27 cellular contexts compared by ENCODE assay signal in the genomic region with DNA sequence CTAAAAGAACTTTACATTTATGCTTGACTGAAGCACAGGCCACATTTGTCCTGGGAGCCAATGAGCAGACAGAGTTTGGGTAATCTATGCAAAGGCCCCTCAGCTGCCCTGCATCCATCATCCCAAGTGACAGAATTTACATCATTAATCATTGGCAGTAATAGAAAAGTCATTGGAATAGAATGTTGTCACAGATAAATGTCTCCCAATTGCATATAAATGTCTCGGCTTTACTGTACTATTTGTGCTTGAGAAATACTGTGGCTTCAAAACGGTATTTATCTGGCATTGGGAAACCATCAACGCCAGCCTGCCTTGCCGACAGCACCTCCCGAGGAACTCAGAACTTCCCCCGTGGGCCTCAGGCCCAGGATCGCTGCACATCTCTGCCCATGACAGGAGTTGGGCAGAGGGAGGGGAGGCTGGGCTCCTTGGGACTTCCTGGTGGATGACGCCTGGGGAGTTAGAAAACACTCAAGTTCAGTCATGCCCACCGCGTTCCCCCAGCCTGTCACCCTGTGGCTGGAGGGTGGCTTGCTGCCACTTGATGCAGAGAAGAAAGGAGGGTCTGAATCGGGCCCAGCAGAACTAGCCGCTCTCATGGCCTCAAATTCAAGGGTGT.
A peak's percentile ranks its signal among the peaks of the same experiment; 100 is the strongest.
DNase-seq lines count a peak whose midpoint lies in the region; ATAC-seq and TF ChIP-seq lines count a peak whose summit lies in the region.
"Had no signal": no experiment of that assay in that cellular context is flagged by ENCODE, and none has a peak within 500 bp of the region (broad histone marks: within the 10 kb centered on the region; RNA-seq: fewer than 3 reads in every experiment).

No MANE protein-coding gene starts in this region.

- H4K20me1 ChIP-seq in BLaER1 (no peaks in the 10 kb centered on the region), MM.1S (ENCODE audit: insufficient read depth, low read length) (no peaks in the 10 kb centered on the region)

- DNase-seq in MM.1S (no peak), epithelial cell of prostate (ENCODE audit: low read depth, low spot score) (peak; percentile 6), mesothelial cell of epicardium (ENCODE audit: low spot score in 2 of 2, unreplicated experiment in 2 of 2) (no peak), DMS153 treated with DMSO at 0.1 percent for 48 hours (lab: John Stamatoyannopoulos, UW; ENCODE audit: unreplicated experiment) (no peak), COR-L47 (lab: John Stamatoyannopoulos, UW) (no peak)
- DNase-seq: activated CD4-positive, CD25-positive, alpha-beta regulatory T cell treated with anti-CD3 and anti-CD28 coated beads, Interleukin-2, amount 50 U/mL, for 72 hours; activated CD8-positive, alpha-beta memory T cell treated with anti-CD3 and anti-CD28 coated beads for 24 hours; activated naive CD4-positive, alpha-beta T cell; activated T-cell treated with anti-CD3 and anti-CD28 coated beads, Interleukin-2, amount 50 U/mL, for 4 hours; erythroblast; HCEC 1CT; kidney glomerular epithelial cell; naive B cell; NCI-H1694; NCI-H774; ovary; PC-3; SHP77 treated with DMSO at 0.1 percent for 48 hours; stimulated activated naive CD8-positive, alpha-beta T cell treated with anti-CD3 and anti-CD28 coated beads, Interleukin-15, amount 100 ng/mL, for 72 hours; upper lobe of left lung had no signal

- H3K9me3 ChIP-seq in BLaER1 (peaks cover 24% of the 10 kb centered on the region), MM.1S (replicated peaks; ENCODE audit: insufficient read depth, low read length) (no peaks in the 10 kb centered on the region)
- H3K9me3 ChIP-seq: ovary had no signal

- no peaks in the 10 kb centered on the region for H3K79me2 ChIP-seq in MM.1S (ENCODE audit: low read length)

- peaks cover 60% of the 10 kb centered on the region for H3K4me1 ChIP-seq in BLaER1
- peaks cover 65% of the 10 kb centered on the region for H3K4me1 ChIP-seq in MM.1S (ENCODE audit: low read length)

- peaks cover 37% of the 10 kb centered on the region for H3F3A ChIP-seq in MM.1S (ENCODE audit: insufficient read depth, low read length)

- no peak overlapping the region for H3K4me3 Mint-ChIP-seq in mesothelial cell of epicardium
- H3K4me3 Mint-ChIP-seq: activated T-cell treated with anti-CD3 and anti-CD28 coated beads, Interleukin-2, amount 50 U/mL, for 4 hours; memory B cell; naive B cell; stimulated activated naive CD8-positive, alpha-beta T cell treated with anti-CD3 and anti-CD28 coated beads, Interleukin-15, amount 100 ng/mL, for 72 hours had no signal

- H3K4me2 ChIP-seq in BLaER1 (peak overlapping the region; percentile 57), MM.1S (ENCODE audit: low read depth, low read length) (peak overlapping the region; percentile 77)

- peak overlapping the region; percentile 59 for H3K27ac Mint-ChIP-seq in mesothelial cell of epicardium
- H3K27ac Mint-ChIP-seq: memory B cell; naive B cell; stimulated activated naive CD8-positive, alpha-beta T cell treated with anti-CD3 and anti-CD28 coated beads, Interleukin-15, amount 100 ng/mL, for 72 hours had no signal

- peak overlapping the region; percentile 31 for H2AFZ ChIP-seq in MM.1S (ENCODE audit: low read length)

- no peak for ATAC-seq in GM21360 (IDR thresholded peaks at IDR 0.05; ENCODE audit: unreplicated experiment)
- no peak for ATAC-seq in GM21737 (IDR thresholded peaks at IDR 0.05; ENCODE audit: unreplicated experiment)
- ATAC-seq: activated T-cell treated with anti-CD3 and anti-CD28 coated beads, Interleukin-2, amount 50 U/mL, for 4 hours; PC-3; right cardiac atrium; stimulated activated naive CD8-positive, alpha-beta T cell treated with anti-CD3 and anti-CD28 coated beads, Interleukin-15, amount 100 ng/mL, for 72 hours had no signal

- H3K27me3 ChIP-seq in BLaER1 = no peaks in the 10 kb centered on the region
- no peaks in the 10 kb centered on the region for H3K27me3 ChIP-seq in MM.1S (replicated peaks; ENCODE audit: insufficient read depth, low read length)
- H3K27me3 ChIP-seq: ovary, upper lobe of left lung had no signal

- peaks cover 1% of the 10 kb centered on the region for H3K27me3 Mint-ChIP-seq in mesothelial cell of epicardium (ENCODE audit: low read depth)

- H3K9me2 ChIP-seq in MM.1S (replicated peaks; ENCODE audit: insufficient read depth, low read length) = no peaks in the 10 kb centered on the region

- peaks cover 22% of the 10 kb centered on the region for H3K9me3 Mint-ChIP-seq in mesothelial cell of epicardium

- no peaks in the 10 kb centered on the region for H3K36me3 ChIP-seq in BLaER1
- no peaks in the 10 kb centered on the region for H3K36me3 ChIP-seq in MM.1S (replicated peaks; ENCODE audit: insufficient read depth, low read length)
- H3K36me3 ChIP-seq: ovary, upper lobe of left lung had no signal

- no peak for TF ChIP-seq CTCF in MM.1S (IDR thresholded peaks at IDR 0.05; ENCODE audit: low read length)
- TF ChIP-seq CTCF in mesothelial cell of epicardium (IDR thresholded peaks at IDR 0.05; ENCODE audit: unreplicated experiment) = no peak

- no peak overlapping the region for H3K4me3 ChIP-seq in BLaER1
- H3K4me3 ChIP-seq in MM.1S (ENCODE audit: low read length) = peak overlapping the region; percentile 17; the same call in 1 of the 2 replicates
- H3K4me3 ChIP-seq: ovary, upper lobe of left lung had no signal

- peaks cover 31% of the 10 kb centered on the region for H3K4me1 Mint-ChIP-seq in mesothelial cell of epicardium
- H3K4me1 Mint-ChIP-seq: memory B cell; naive B cell; stimulated activated naive CD8-positive, alpha-beta T cell treated with anti-CD3 and anti-CD28 coated beads, Interleukin-15, amount 100 ng/mL, for 72 hours had no signal

- peak overlapping the region; percentile 58 for H3K27ac ChIP-seq in BLaER1
- H3K27ac ChIP-seq in MM.1S (ENCODE audit: low read length) = peak overlapping the region; percentile 96
- H3K27ac ChIP-seq in epithelial cell of prostate = no peak overlapping the region
- H3K27ac ChIP-seq: C4-2B, HL-60, ovary, upper lobe of left lung had no signal

- peaks cover 6% of the 10 kb centered on the region for H3K36me3 Mint-ChIP-seq in mesothelial cell of epicardium

- 0 out of 2 replicates have a peak overlapping the region, but pooled peaks have one; percentile 13 for H3K9ac ChIP-seq in BLaER1
- H3K9ac ChIP-seq in MM.1S (ENCODE audit: low read length) = peak overlapping the region; percentile 65
